Comparison of ENCODE assay signal across 8 cellular contexts in genomic region chr6:170295519-170296422, GRCh38. TPM values are rescaled to one million over a fixed set of nuclear protein-coding genes. Genes with fewer than 3 reads are reported as not detected.
DNase-seq lines count a peak whose midpoint lies in the region; ATAC-seq and TF ChIP-seq lines count a peak whose summit lies in the region.

No MANE protein-coding gene starts in this region.

- H3K4me3 ChIP-seq in iPS-18c (ENCODE audit: insufficient read depth, low read depth, low read length) (peak overlapping the region; percentile 46), smooth muscle cell (peak overlapping the region; percentile 59)

- H2AFZ ChIP-seq in smooth muscle cell (ENCODE audit: low read depth): peak overlapping the region; percentile 62

- H3K27me3 ChIP-seq in smooth muscle cell (ENCODE audit: low read depth): peaks cover 97% of the 10 kb centered on the region

- no peaks in the 10 kb centered on the region for H4K20me1 ChIP-seq in smooth muscle cell (ENCODE audit: low read depth)

- H3K36me3 ChIP-seq in smooth muscle cell (ENCODE audit: low read depth): no peaks in the 10 kb centered on the region

- H3K9me3 Mint-ChIP-seq in activated naive CD4-positive, alpha-beta T cell treated with anti-CD3 and anti-CD28 coated beads, Interleukin-2, amount 50 U/mL, for 72 hours: peaks cover 0 to 5% of the 10 kb centered on the region in 2 donors

- no peak for TF ChIP-seq CTCF in smooth muscle cell (IDR thresholded peaks at IDR 0.05; ENCODE audit: borderline replicate concordance, insufficient read depth, poor library complexity, severe bottlenecking)

- no peaks in the 10 kb centered on the region for H3F3A ChIP-seq in smooth muscle cell (ENCODE audit: low read depth)

- peaks cover 5% of the 10 kb centered on the region for H3K9me3 ChIP-seq in iPS-18c (ENCODE audit: control insufficient read depth, insufficient read depth, low read length)
- H3K9me3 ChIP-seq in smooth muscle cell (replicated peaks; ENCODE audit: low read depth): no peaks in the 10 kb centered on the region

- H3K9ac ChIP-seq in smooth muscle cell (ENCODE audit: low read depth): no peak overlapping the region

- peak overlapping the region; percentile 97 for H3K4me2 ChIP-seq in smooth muscle cell

- no peaks in the 10 kb centered on the region for H3K79me2 ChIP-seq in smooth muscle cell (ENCODE audit: low read depth)

- DNase-seq in NCI-H1694 treated with DMSO at 0.1 percent for 48 hours (lab: John Stamatoyannopoulos, UW): peak; percentile 18
- DNase-seq in NCI-H1694 (lab: John Stamatoyannopoulos, UW): no peak
- DNase-seq in NCI-H345 (lab: John Stamatoyannopoulos, UW): peak; percentile 78
- peak; percentile 42 to 77 for DNase-seq in activated naive CD4-positive, alpha-beta T cell treated with anti-CD3 and anti-CD28 coated beads, Interleukin-2, amount 50 U/mL, for 72 hours (ENCODE audit: low spot score in 2 of 2)
- no peak for DNase-seq in smooth muscle cell (lab: John Stamatoyannopoulos, UW; ENCODE audit: unreplicated experiment)
- DNase-seq in NK-92 (lab: John Stamatoyannopoulos, UW; ENCODE audit: unreplicated experiment): no peak

- no peak overlapping the region for H3K27ac ChIP-seq in smooth muscle cell (ENCODE audit: low read depth)

- WGBS in smooth muscle cell (ENCODE audit: low lambda C conversion rate): under 1% methylated on average over 88 of the region's 108 CpGs

- peaks cover 0 to 6% of the 10 kb centered on the region in 2 donors for H3K36me3 Mint-ChIP-seq in activated naive CD4-positive, alpha-beta T cell treated with anti-CD3 and anti-CD28 coated beads, Interleukin-2, amount 50 U/mL, for 72 hours

- peak; percentile 69 for ATAC-seq in HG02759 (IDR thresholded peaks at IDR 0.05; ENCODE audit: unreplicated experiment)
- peak; percentile 58 to 90 for ATAC-seq in activated naive CD4-positive, alpha-beta T cell treated with anti-CD3 and anti-CD28 coated beads, Interleukin-2, amount 50 U/mL, for 72 hours

- H3K4me1 ChIP-seq in smooth muscle cell (ENCODE audit: low read depth): peaks cover 57% of the 10 kb centered on the region

- H3K27ac Mint-ChIP-seq in activated naive CD4-positive, alpha-beta T cell treated with anti-CD3 and anti-CD28 coated beads, Interleukin-2, amount 50 U/mL, for 72 hours: no peak overlapping the region

RNA-seq across cellular contexts. Expression of gene DLL1, which starts 4.9 kb away (rescaled TPM):
- total RNA-seq in activated naive CD4-positive, alpha-beta T cell treated with anti-CD3 and anti-CD28 coated beads, Interleukin-2, amount 50 U/mL, for 72 hours: 1 to 10 TPM; 1.1 to 2.6 TPM
- total RNA-seq in smooth muscle cell: 0.27 and 0.36 TPM in 2 replicates
- 0.70 and 0.99 TPM in 2 replicates for polyA plus RNA-seq in smooth muscle cell

RNA-seq across cellular contexts. Expression of gene FAM120B, which starts 10.8 kb away (rescaled TPM):
- 10 to 100 TPM; 14.1 to 25.9 TPM for total RNA-seq in activated naive CD4-positive, alpha-beta T cell treated with anti-CD3 and anti-CD28 coated beads, Interleukin-2, amount 50 U/mL, for 72 hours
- total RNA-seq in smooth muscle cell: 17.8 and 22.8 TPM in 2 replicates
- 22.2 and 26.3 TPM in 2 replicates for polyA plus RNA-seq in smooth muscle cell

Comparison
In these comparisons a context has a peak if more than half of its experiments do, and no peak if none do; other contexts are left out.
1. DNase-seq: peak in NCI-H1694 treated with DMSO at 0.1 percent for 48 hours (single experiment), NCI-H345 (single experiment) and activated naive CD4-positive, alpha-beta T cell treated with anti-CD3 and anti-CD28 coated beads, Interleukin-2, amount 50 U/mL, for 72 hours (2 of 2); none in NCI-H1694 (single experiment), smooth muscle cell (single experiment) and NK-92 (single experiment).